In genomic region chr11:36417154-36417553, GRCh38 we compare ENCODE assay signal across 17 cellular contexts.
A peak's percentile ranks its signal among the peaks of the same experiment; 100 is the strongest.
DNase-seq lines count a peak whose midpoint lies in the region; ATAC-seq and TF ChIP-seq lines count a peak whose summit lies in the region.
"Had no signal": no experiment of that assay in that cellular context is flagged by ENCODE, and none has a peak within 500 bp of the region (broad histone marks: within the 10 kb centered on the region; RNA-seq: fewer than 3 reads in every experiment).

No MANE protein-coding gene starts in this region.

- TF ChIP-seq CTCF in upper lobe of right lung (IDR thresholded peaks at IDR 0.05): no peak
- no peak for TF ChIP-seq CTCF in HFFc6 (IDR thresholded peaks at IDR 0.05)

- peak overlapping the region; percentile 19 for H3K27ac Mint-ChIP-seq in activated naive CD4-positive, alpha-beta T cell treated with anti-CD3 and anti-CD28 coated beads for 36 hours
- H3K27ac Mint-ChIP-seq in effector memory CD8-positive, alpha-beta T cell: peak overlapping the region; percentile 72 to 81
- no peak overlapping the region for H3K27ac Mint-ChIP-seq in HFFc6

- no peak overlapping the region for H3K4me3 Mint-ChIP-seq in activated naive CD4-positive, alpha-beta T cell treated with anti-CD3 and anti-CD28 coated beads for 36 hours
- H3K4me3 Mint-ChIP-seq in effector memory CD8-positive, alpha-beta T cell: peak overlapping the region; percentile 41 to 54
- no peak overlapping the region for H3K4me3 Mint-ChIP-seq in HFFc6
- H3K4me3 Mint-ChIP-seq: naive thymus-derived CD8-positive, alpha-beta T cell had no signal

- no peaks in the 10 kb centered on the region for H3K36me3 Mint-ChIP-seq in activated naive CD4-positive, alpha-beta T cell treated with anti-CD3 and anti-CD28 coated beads for 36 hours (ENCODE audit: low read depth)
- H3K36me3 Mint-ChIP-seq in effector memory CD8-positive, alpha-beta T cell (ENCODE audit: insufficient read depth): peaks cover 56% of the 10 kb centered on the region
- peaks cover 42% of the 10 kb centered on the region for H3K36me3 Mint-ChIP-seq in HFFc6 (ENCODE audit: low read depth)
- H3K36me3 Mint-ChIP-seq: naive thymus-derived CD8-positive, alpha-beta T cell had no signal

- H3K27me3 ChIP-seq in upper lobe of right lung: no peaks in the 10 kb centered on the region
- H3K27me3 ChIP-seq: stomach had no signal

- H3K4me3 ChIP-seq in upper lobe of right lung: no peak overlapping the region
- H3K4me3 ChIP-seq: lower lobe of right lung, stomach had no signal

- intact Hi-C loops in activated naive CD4-positive, alpha-beta T cell treated with anti-CD3 and anti-CD28 coated beads for 36 hours (cut with micrococcal nuclease): no loop called here
- intact Hi-C loops in upper lobe of right lung (cut with DNase I): no loop called here

- H3K36me3 ChIP-seq in upper lobe of right lung: no peaks in the 10 kb centered on the region
- H3K36me3 ChIP-seq: stomach had no signal

- no peaks in the 10 kb centered on the region for H3K9me3 ChIP-seq in upper lobe of right lung
- H3K9me3 ChIP-seq: lower lobe of right lung, stomach had no signal

- ATAC-seq in HG03442 (IDR thresholded peaks at IDR 0.05; ENCODE audit: unreplicated experiment) (peak; percentile 61), upper lobe of right lung (peak; percentile 39)
- ATAC-seq in effector memory CD8-positive, alpha-beta T cell (replicated peaks): no peak
- ATAC-seq: naive thymus-derived CD8-positive, alpha-beta T cell had no signal

- peaks cover 11% of the 10 kb centered on the region for H3K27me3 Mint-ChIP-seq in activated naive CD4-positive, alpha-beta T cell treated with anti-CD3 and anti-CD28 coated beads for 36 hours (ENCODE audit: low read depth)
- no peaks in the 10 kb centered on the region for H3K27me3 Mint-ChIP-seq in effector memory CD8-positive, alpha-beta T cell
- H3K27me3 Mint-ChIP-seq in HFFc6 (ENCODE audit: insufficient read depth): peaks cover 3% of the 10 kb centered on the region; the same call in 1 of the 2 replicates

- CTCF ChIA-PET in activated naive CD4-positive, alpha-beta T cell treated with anti-CD3 and anti-CD28 coated beads for 36 hours (lab: Charles Lee): no interaction called here

- no peak for DNase-seq in activated naive CD4-positive, alpha-beta T cell treated with anti-CD3 and anti-CD28 coated beads for 36 hours
- no peak for DNase-seq in activated naive CD4-positive, alpha-beta T cell (lab: John Stamatoyannopoulos, UW)
- no peak for DNase-seq in effector memory CD8-positive, alpha-beta T cell
- DNase-seq in upper lobe of right lung (no peak), HFFc6 (no peak), AG08395 (ENCODE audit: low spot score) (no peak), midbrain (lab: John Stamatoyannopoulos, UW) (no peak)
- DNase-seq: ACHN; activated CD4-positive, alpha-beta T cell treated with anti-CD3 and anti-CD28 coated beads, Interleukin-2, amount 50 U/mL, for 4 hours; amygdala; effector CD8-positive, alpha-beta T cell; head of caudate nucleus; lower lobe of right lung; naive thymus-derived CD8-positive, alpha-beta T cell; NCI-H1417 treated with DMSO at 0.1 percent for 48 hours; stomach had no signal

- peaks cover 14% of the 10 kb centered on the region for H3K4me1 ChIP-seq in upper lobe of right lung

- H3K27ac ChIP-seq in upper lobe of right lung: no peak overlapping the region
- H3K27ac ChIP-seq: lower lobe of right lung had no signal

- H3K9me3 Mint-ChIP-seq in activated naive CD4-positive, alpha-beta T cell treated with anti-CD3 and anti-CD28 coated beads for 36 hours: no peaks in the 10 kb centered on the region
- no peaks in the 10 kb centered on the region for H3K9me3 Mint-ChIP-seq in effector memory CD8-positive, alpha-beta T cell
- no peaks in the 10 kb centered on the region for H3K9me3 Mint-ChIP-seq in HFFc6

- H3K4me1 Mint-ChIP-seq in activated naive CD4-positive, alpha-beta T cell treated with anti-CD3 and anti-CD28 coated beads for 36 hours (ENCODE audit: low read depth): peaks cover 14% of the 10 kb centered on the region
- H3K4me1 Mint-ChIP-seq in effector memory CD8-positive, alpha-beta T cell (ENCODE audit: low read depth in 2 of 2): peaks cover 66 to 78% of the 10 kb centered on the region in 2 donors
- H3K4me1 Mint-ChIP-seq in HFFc6 (ENCODE audit: low read depth): peaks cover 46% of the 10 kb centered on the region

Comparison
In these comparisons a context has a peak if more than half of its experiments do, and no peak if none do; other contexts are left out.
1. H3K4me3 Mint-ChIP-seq: peak in effector memory CD8-positive, alpha-beta T cell (2 of 2); none in activated naive CD4-positive, alpha-beta T cell treated with anti-CD3 and anti-CD28 coated beads for 36 hours (single experiment) and HFFc6 (single experiment).